10 cellular contexts compared by ENCODE assay signal in the genomic region with DNA sequence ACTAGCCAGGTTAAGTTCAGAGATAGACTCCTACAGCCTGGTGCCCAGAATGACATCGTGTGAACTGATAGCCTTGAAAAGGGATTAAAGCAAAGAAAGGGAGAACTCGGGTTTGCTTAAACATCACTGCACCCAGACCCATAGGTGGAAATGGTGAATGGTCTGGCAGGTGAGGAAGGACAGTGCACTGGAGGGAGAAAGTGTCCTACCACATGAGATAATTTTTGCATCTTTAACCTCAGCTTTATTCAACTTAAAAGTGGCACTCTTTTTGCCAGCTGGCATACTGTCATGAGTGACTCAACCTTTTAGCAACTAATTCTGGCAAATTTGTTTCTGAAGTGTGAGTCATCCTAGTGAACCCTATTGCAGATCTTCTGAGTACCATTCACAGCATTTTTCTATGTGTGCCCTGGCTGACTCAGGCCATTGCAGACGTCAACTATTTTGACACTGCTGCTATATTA. TPM values are rescaled to one million over a fixed set of nuclear protein-coding genes. Genes with fewer than 3 reads are reported as not detected.
DNase-seq lines count a peak whose midpoint lies in the region; ATAC-seq and TF ChIP-seq lines count a peak whose summit lies in the region.
"Had no signal": no experiment of that assay in that cellular context is flagged by ENCODE, and none has a peak within 500 bp of the region (broad histone marks: within the 10 kb centered on the region; RNA-seq: fewer than 3 reads in every experiment).

No MANE protein-coding gene starts in this region.

- H3K27ac ChIP-seq in mesendoderm (ENCODE audit: low read depth, low read length): no peak overlapping the region
- no peak overlapping the region for H3K27ac ChIP-seq in naive thymus-derived CD4-positive, alpha-beta T cell (ENCODE audit: low read depth, low read length)

- H3K27me3 ChIP-seq in mesendoderm (ENCODE audit: insufficient read depth, low read length, poor library complexity): no peaks in the 10 kb centered on the region
- H3K27me3 ChIP-seq in naive thymus-derived CD4-positive, alpha-beta T cell (ENCODE audit: control insufficient read depth in 2 of 2, insufficient read depth in 2 of 2, low read length in 2 of 2): no peaks in the 10 kb centered on the region

- H3K4me3 ChIP-seq in mesendoderm (ENCODE audit: low read length): no peak overlapping the region
- H3K4me3 ChIP-seq in naive thymus-derived CD4-positive, alpha-beta T cell (ENCODE audit: low read length): no peak overlapping the region

- H3K4ac ChIP-seq in mesendoderm (ENCODE audit: low read depth, low read length): no peak overlapping the region

- peak; percentile 89 for ATAC-seq in HG03432 (IDR thresholded peaks at IDR 0.05; ENCODE audit: unreplicated experiment)
- no peak for ATAC-seq in HG02885 (IDR thresholded peaks at IDR 0.05; ENCODE audit: poor library complexity, unreplicated experiment)
- no peak for ATAC-seq in naive thymus-derived CD4-positive, alpha-beta T cell

- no peak overlapping the region for H2BK5ac ChIP-seq in mesendoderm (ENCODE audit: low read length)

- no peak overlapping the region for H3K18ac ChIP-seq in mesendoderm (ENCODE audit: low read length)

- H2BK15ac ChIP-seq in mesendoderm (replicated peaks; ENCODE audit: low read depth): no peak overlapping the region

- TF ChIP-seq CTCF in GM20000 (IDR thresholded peaks at IDR 0.05; ENCODE audit: extremely low read depth, missing control alignments): no peak

- no peak overlapping the region for H3K9ac ChIP-seq in mesendoderm (ENCODE audit: low read length)

- no peaks in the 10 kb centered on the region for H3K9me3 Mint-ChIP-seq in T-helper 2 cell treated with Interferon-gamma antibody and Interleukin-4, amounts not matched to agents 5 μg/mL and 100 μg/mL, for 36 hours
- H3K9me3 Mint-ChIP-seq in naive thymus-derived CD4-positive, alpha-beta T cell: peaks cover 0 to 15% (median 4%) of the 10 kb centered on the region in 11 donors

- peak; percentile 3 for DNase-seq in Daoy (ENCODE audit: low read depth)
- DNase-seq in amniotic stem cell (lab: John Stamatoyannopoulos, UW): peak; percentile 78
- peak; percentile 3 for DNase-seq in mesendoderm
- no peak for DNase-seq in T-helper 2 cell treated with Interferon-gamma antibody and Interleukin-4, amounts not matched to agents 5 μg/mL and 100 μg/mL, for 36 hours (ENCODE audit: low spot score)
- no peak for DNase-seq in GM20000 (ENCODE audit: low spot score)
- no peak for DNase-seq in naive thymus-derived CD4-positive, alpha-beta T cell
- DNase-seq: activated naive CD8-positive, alpha-beta T cell treated with anti-CD3 and anti-CD28 coated beads, Interleukin-2, amount 10 ng/mL, durations not matched to agents 7 days and 5 days; NCI-H2029 treated with DMSO at 0.1 percent for 48 hours had no signal

- H3K79me1 ChIP-seq in mesendoderm (ENCODE audit: low read length): no peaks in the 10 kb centered on the region

- no peaks in the 10 kb centered on the region for H3K36me3 Mint-ChIP-seq in T-helper 2 cell treated with Interferon-gamma antibody and Interleukin-4, amounts not matched to agents 5 μg/mL and 100 μg/mL, for 36 hours (ENCODE audit: low read depth)
- H3K36me3 Mint-ChIP-seq in naive thymus-derived CD4-positive, alpha-beta T cell: peaks cover 0 to 4% (median 0%) of the 10 kb centered on the region in 5 donors
- H3K36me3 Mint-ChIP-seq: activated naive CD8-positive, alpha-beta T cell treated with anti-CD3 and anti-CD28 coated beads, Interleukin-2, amount 10 ng/mL, durations not matched to agents 7 days and 5 days had no signal

- H2AK5ac ChIP-seq in mesendoderm (ENCODE audit: low read length): no peak overlapping the region

- H3K4me1 ChIP-seq in mesendoderm (ENCODE audit: control insufficient read depth, low read depth, low read length): no peaks in the 10 kb centered on the region
- H3K4me1 ChIP-seq in naive thymus-derived CD4-positive, alpha-beta T cell (ENCODE audit: control insufficient read depth in 2 of 2, insufficient read depth in 2 of 2, low read length in 2 of 2): no peaks in the 10 kb centered on the region

- H3K4me3 Mint-ChIP-seq in T-helper 2 cell treated with Interferon-gamma antibody and Interleukin-4, amounts not matched to agents 5 μg/mL and 100 μg/mL, for 36 hours: no peak overlapping the region
- H3K4me3 Mint-ChIP-seq in naive thymus-derived CD4-positive, alpha-beta T cell: no peak overlapping the region
- H3K4me3 Mint-ChIP-seq: activated naive CD8-positive, alpha-beta T cell treated with anti-CD3 and anti-CD28 coated beads, Interleukin-2, amount 10 ng/mL, durations not matched to agents 7 days and 5 days had no signal

- H3K23ac ChIP-seq in mesendoderm (ENCODE audit: low read length): no peak overlapping the region

- intact Hi-C loops in naive thymus-derived CD4-positive, alpha-beta T cell (cut with micrococcal nuclease): no loop called here

- no CpG with 5 or more reads among the region's 3 CpGs for WGBS in mesendoderm (ENCODE audit: extremely low coverage, insufficient coverage, low lambda C conversion rate)

- H3K27ac Mint-ChIP-seq in T-helper 2 cell treated with Interferon-gamma antibody and Interleukin-4, amounts not matched to agents 5 μg/mL and 100 μg/mL, for 36 hours: no peak overlapping the region
- H3K27ac Mint-ChIP-seq in naive thymus-derived CD4-positive, alpha-beta T cell: no peak overlapping the region
- H3K27ac Mint-ChIP-seq: activated naive CD8-positive, alpha-beta T cell treated with anti-CD3 and anti-CD28 coated beads, Interleukin-2, amount 10 ng/mL, durations not matched to agents 7 days and 5 days had no signal

- POLR2A ChIA-PET in naive thymus-derived CD4-positive, alpha-beta T cell (lab: Charles Lee): no interaction called here

- no peaks in the 10 kb centered on the region for H3K36me3 ChIP-seq in mesendoderm (ENCODE audit: control insufficient read depth, insufficient read depth, low read length)
- no peaks in the 10 kb centered on the region for H3K36me3 ChIP-seq in naive thymus-derived CD4-positive, alpha-beta T cell (ENCODE audit: control insufficient read depth in 2 of 3, insufficient read depth in 3 of 3, low read length in 3 of 3)

- H3K4me2 ChIP-seq in mesendoderm (ENCODE audit: low read length): no peak overlapping the region

- no peaks in the 10 kb centered on the region for H3K9me3 ChIP-seq in naive thymus-derived CD4-positive, alpha-beta T cell (ENCODE audit: control insufficient read depth in 2 of 3, low read length in 3 of 3)

- peaks cover 3% of the 10 kb centered on the region for H3K27me3 Mint-ChIP-seq in T-helper 2 cell treated with Interferon-gamma antibody and Interleukin-4, amounts not matched to agents 5 μg/mL and 100 μg/mL, for 36 hours (ENCODE audit: low read depth)
- peaks cover 0 to 12% (median 5%) of the 10 kb centered on the region in 5 donors for H3K27me3 Mint-ChIP-seq in naive thymus-derived CD4-positive, alpha-beta T cell
- H3K27me3 Mint-ChIP-seq: activated naive CD8-positive, alpha-beta T cell treated with anti-CD3 and anti-CD28 coated beads, Interleukin-2, amount 10 ng/mL, durations not matched to agents 7 days and 5 days had no signal

- no peak overlapping the region for H4K8ac ChIP-seq in mesendoderm (ENCODE audit: low read depth, low read length)

- no peaks in the 10 kb centered on the region for H3K4me1 Mint-ChIP-seq in T-helper 2 cell treated with Interferon-gamma antibody and Interleukin-4, amounts not matched to agents 5 μg/mL and 100 μg/mL, for 36 hours (ENCODE audit: low read depth)
- H3K4me1 Mint-ChIP-seq in naive thymus-derived CD4-positive, alpha-beta T cell: no peaks in the 10 kb centered on the region
- H3K4me1 Mint-ChIP-seq: activated naive CD8-positive, alpha-beta T cell treated with anti-CD3 and anti-CD28 coated beads, Interleukin-2, amount 10 ng/mL, durations not matched to agents 7 days and 5 days had no signal

- no peak overlapping the region for H3K56ac ChIP-seq in mesendoderm (ENCODE audit: low read length)

- no peak overlapping the region for H4K5ac ChIP-seq in mesendoderm (ENCODE audit: low read length)

- no peak overlapping the region for H2BK120ac ChIP-seq in mesendoderm (ENCODE audit: low read depth, low read length)

- CTCF ChIA-PET in naive thymus-derived CD4-positive, alpha-beta T cell (lab: Charles Lee): no interaction called here

- no peaks in the 10 kb centered on the region for H3K79me2 ChIP-seq in mesendoderm (ENCODE audit: control insufficient read depth, insufficient read depth, low read length)

RNA-seq across cellular contexts. Expression of a gene that starts 53.0 kb away (rescaled TPM):
- total RNA-seq in Daoy (2014; rRNA removed; shearing (Covaris generic)): 0.03 and 0.17 TPM in 2 replicates
- polyA plus RNA-seq in mesendoderm (2013, experiment 1 of 2): not detected
- not detected for polyA plus RNA-seq in mesendoderm (2013, experiment 2 of 2)
- 10 to 100 TPM; 10.9 to 49.6 (median 20.7) TPM for total RNA-seq in naive thymus-derived CD4-positive, alpha-beta T cell
- polyA plus RNA-seq in naive thymus-derived CD4-positive, alpha-beta T cell: 10 to 100 TPM; 17.7 to 23.2 TPM

Comparison
In these comparisons a context has a peak if more than half of its experiments do, and no peak if none do; other contexts are left out.
1. DNase-seq: peak in Daoy (single experiment), amniotic stem cell (single experiment) and mesendoderm (single experiment); none in T-helper 2 cell treated with Interferon-gamma antibody and Interleukin-4, amounts not matched to agents 5 μg/mL and 100 μg/mL, for 36 hours (single experiment), GM20000 (single experiment) and naive thymus-derived CD4-positive, alpha-beta T cell (0 of 9).
2. RNA of a gene that starts 53.0 kb away (total RNA-seq): 10.9 to 49.6 TPM in naive thymus-derived CD4-positive, alpha-beta T cell; 0.03 to 0.17 TPM in Daoy; every median in the first group is over 10 times any median in the second.